31 cellular contexts compared by ENCODE assay signal in genomic region chr12:120816363-120816762, GRCh38.
"Had no signal": no experiment of that assay in that cellular context is flagged by ENCODE, and none has a peak within 500 bp of the region (broad histone marks: within the 10 kb centered on the region; RNA-seq: fewer than 3 reads in every experiment).

No MANE protein-coding gene starts in this region.

- H3K9me3 ChIP-seq: breast epithelium, colonic mucosa, esophagus muscularis mucosa, gastrocnemius medialis, heart left ventricle had no signal

- DNase-seq: activated CD4-positive, alpha-beta memory T cell treated with anti-CD3 and anti-CD28 coated beads for 36 hours; activated CD4-positive, alpha-beta T cell treated with anti-CD3 and anti-CD28 coated beads for 36 hours; activated CD4-positive, alpha-beta T cell treated with anti-CD3 and anti-CD28 coated beads, Interleukin-2, amount 10 ng/mL, durations not matched to agents 24 days and 14 days; activated CD4-positive, CD25-positive, alpha-beta regulatory T cell; activated CD4-positive, CD25-positive, alpha-beta regulatory T cell treated with anti-CD3 and anti-CD28 coated beads, Interleukin-2, amount 50 U/mL, for 72 hours; activated CD8-positive, alpha-beta memory T cell treated with anti-CD3 and anti-CD28 coated beads, Interleukin-2, amount 10 ng/mL, durations not matched to agents 7 days and 5 days; activated CD8-positive, alpha-beta memory T cell treated with anti-CD3 and anti-CD28 coated beads, Interleukin-2, amount 50 U/mL, for 4 hours; activated CD8-positive, alpha-beta T cell treated with anti-CD3 and anti-CD28 coated beads, Interleukin-2, amount 10 ng/mL, durations not matched to agents 7 days and 5 days; activated effector memory CD4-positive, alpha-beta T cell treated with anti-CD3 and anti-CD28 coated beads, Interleukin-2, amount 50 U/mL, for 16 hours; activated naive CD4-positive, alpha-beta T cell treated with anti-CD3 and anti-CD28 coated beads for 36 hours; activated T-cell treated with anti-CD3 and anti-CD28 coated beads, Interleukin-2, amount 50 U/mL, for 1 hour; activated T-cell treated with anti-CD3 and anti-CD28 coated beads, Interleukin-2, amount 50 U/mL, for 48 hours; amygdala; aorta; central memory CD4-positive, alpha-beta T cell; cerebellar nuclear complex; colonic mucosa; effector memory CD8-positive, alpha-beta T cell; erythroblast; foreskin keratinocyte; gastrocnemius medialis; glutamatergic neuron; heart left ventricle; T-helper 1 cell; T-helper 2 cell had no signal

- H3K9me3 Mint-ChIP-seq: activated CD4-positive, alpha-beta memory T cell treated with anti-CD3 and anti-CD28 coated beads for 36 hours; activated CD4-positive, alpha-beta T cell treated with anti-CD3 and anti-CD28 coated beads, Interleukin-2, amount 10 ng/mL, durations not matched to agents 24 days and 14 days; activated naive CD4-positive, alpha-beta T cell treated with anti-CD3 and anti-CD28 coated beads for 36 hours; activated naive CD4-positive, alpha-beta T cell treated with anti-CD3 and anti-CD28 coated beads, Interleukin-2, amount 50 U/mL, for 72 hours; activated T-helper 1 cell treated with anti-CD3 and anti-CD28 coated beads, Interleukin-12 subunit alpha, Interleukin-12 subunit beta, Interleukin-2, Interleukin-4 antibody, amounts not matched to agents 30 ng/mL and 10 ng/mL and 1 ng/mL, durations not matched to agents 14 hours and 24 hours and 36 hours; activated T-helper 2 cell treated with anti-CD3 and anti-CD28 coated beads, Interferon-gamma antibody, Interleukin-2, Interleukin-4, amounts not matched to agents 10 μg/mL and 5 μg/mL and 100 μg/mL, durations not matched to agents 14 hours and 24 hours and 36 hours; effector memory CD8-positive, alpha-beta T cell had no signal

- H3K4me3 Mint-ChIP-seq: activated CD4-positive, alpha-beta memory T cell treated with anti-CD3 and anti-CD28 coated beads for 36 hours; activated CD4-positive, alpha-beta T cell treated with anti-CD3 and anti-CD28 coated beads for 36 hours; activated CD4-positive, alpha-beta T cell treated with anti-CD3 and anti-CD28 coated beads, Interleukin-2, amount 10 ng/mL, durations not matched to agents 24 days and 14 days; activated CD8-positive, alpha-beta memory T cell treated with anti-CD3 and anti-CD28 coated beads, Interleukin-2, amount 10 ng/mL, durations not matched to agents 7 days and 5 days; activated CD8-positive, alpha-beta T cell treated with anti-CD3 and anti-CD28 coated beads, Interleukin-2, amount 10 ng/mL, durations not matched to agents 7 days and 5 days; activated naive CD4-positive, alpha-beta T cell treated with anti-CD3 and anti-CD28 coated beads for 36 hours; activated T-helper 1 cell treated with anti-CD3 and anti-CD28 coated beads, Interleukin-12 subunit alpha, Interleukin-12 subunit beta, Interleukin-2, Interleukin-4 antibody, amounts not matched to agents 30 ng/mL and 10 ng/mL and 1 ng/mL, durations not matched to agents 14 hours and 24 hours and 36 hours; brain; effector memory CD8-positive, alpha-beta T cell had no signal

- ATAC-seq: activated CD4-positive, alpha-beta T cell treated with anti-CD3 and anti-CD28 coated beads for 36 hours; activated CD8-positive, alpha-beta memory T cell treated with anti-CD3 and anti-CD28 coated beads, Interleukin-2, amount 10 ng/mL, durations not matched to agents 7 days and 5 days; activated CD8-positive, alpha-beta T cell treated with anti-CD3 and anti-CD28 coated beads, Interleukin-2, amount 10 ng/mL, durations not matched to agents 7 days and 5 days; activated naive CD4-positive, alpha-beta T cell treated with anti-CD3 and anti-CD28 coated beads, Interleukin-2, amount 50 U/mL, for 72 hours; effector memory CD8-positive, alpha-beta T cell; foreskin keratinocyte; gastrocnemius medialis; heart left ventricle had no signal

- H3K27ac Mint-ChIP-seq: activated CD4-positive, alpha-beta memory T cell treated with anti-CD3 and anti-CD28 coated beads for 36 hours; activated CD4-positive, alpha-beta T cell treated with anti-CD3 and anti-CD28 coated beads for 36 hours; activated CD4-positive, alpha-beta T cell treated with anti-CD3 and anti-CD28 coated beads, Interleukin-2, amount 10 ng/mL, durations not matched to agents 24 days and 14 days; activated CD8-positive, alpha-beta memory T cell treated with anti-CD3 and anti-CD28 coated beads, Interleukin-2, amount 10 ng/mL, durations not matched to agents 7 days and 5 days; activated CD8-positive, alpha-beta T cell treated with anti-CD3 and anti-CD28 coated beads, Interleukin-2, amount 10 ng/mL, durations not matched to agents 7 days and 5 days; activated naive CD4-positive, alpha-beta T cell treated with anti-CD3 and anti-CD28 coated beads for 36 hours; activated naive CD4-positive, alpha-beta T cell treated with anti-CD3 and anti-CD28 coated beads, Interleukin-2, amount 50 U/mL, for 72 hours; activated T-helper 1 cell treated with anti-CD3 and anti-CD28 coated beads, Interleukin-12 subunit alpha, Interleukin-12 subunit beta, Interleukin-2, Interleukin-4 antibody, amounts not matched to agents 30 ng/mL and 10 ng/mL and 1 ng/mL, durations not matched to agents 14 hours and 24 hours and 36 hours; activated T-helper 2 cell treated with anti-CD3 and anti-CD28 coated beads, Interferon-gamma antibody, Interleukin-2, Interleukin-4, amounts not matched to agents 10 μg/mL and 5 μg/mL and 100 μg/mL, durations not matched to agents 14 hours and 24 hours and 36 hours; brain had no signal

- H3K27me3 Mint-ChIP-seq: activated CD4-positive, alpha-beta memory T cell treated with anti-CD3 and anti-CD28 coated beads for 36 hours; activated CD4-positive, alpha-beta T cell treated with anti-CD3 and anti-CD28 coated beads for 36 hours; activated CD4-positive, alpha-beta T cell treated with anti-CD3 and anti-CD28 coated beads, Interleukin-2, amount 10 ng/mL, durations not matched to agents 24 days and 14 days; activated CD8-positive, alpha-beta memory T cell treated with anti-CD3 and anti-CD28 coated beads, Interleukin-2, amount 10 ng/mL, durations not matched to agents 7 days and 5 days; brain; effector memory CD8-positive, alpha-beta T cell had no signal

- H3K36me3 Mint-ChIP-seq: activated CD4-positive, alpha-beta memory T cell treated with anti-CD3 and anti-CD28 coated beads for 36 hours; activated naive CD4-positive, alpha-beta T cell treated with anti-CD3 and anti-CD28 coated beads, Interleukin-2, amount 50 U/mL, for 72 hours had no signal
